Comparison of ENCODE assay signal across 1 cellular context in genomic region chr11:115409691-115410220, GRCh38.
TF ChIP-seq lines count a peak whose summit lies in the region.

No MANE protein-coding gene starts in this region.

TF ChIP-seq in HepG2, 621 proteins besides CTCF, POLR2A, EP300 and RAD21 (continued from another document and continues in another):
- TF ChIP-seq LRRFIP1 (CRISPR knock-in tag; conservative IDR thresholded peaks at IDR 0.05) (no peak), ZNF660 (CRISPR knock-in tag; IDR thresholded peaks at IDR 0.05; ENCODE audit: borderline replicate concordance, low read depth) (no peak), CENPBD1 (CRISPR knock-in tag; IDR thresholded peaks at IDR 0.05; ENCODE audit: borderline replicate concordance, low read depth) (no peak), NCOR1 (IDR thresholded peaks at IDR 0.05; ENCODE audit: borderline replicate concordance, low read length) (peak; percentile 85), NR3C1 (CRISPR knock-in tag; IDR thresholded peaks at IDR 0.05) (no peak), ZNF788 (CRISPR knock-in tag; IDR thresholded peaks at IDR 0.05; ENCODE audit: borderline replicate concordance) (peak; percentile 44; the same call in 1 of the 2 replicates), RELA (CRISPR knock-in tag; IDR thresholded peaks at IDR 0.05) (no peak), FOXJ3 (CRISPR knock-in tag; IDR thresholded peaks at IDR 0.05; ENCODE audit: borderline replicate concordance) (peak; percentile 82; the same call in 1 of the 2 replicates), ZNF770 (CRISPR knock-in tag; IDR thresholded peaks at IDR 0.05) (no peak), KMT2B (CRISPR knock-in tag; IDR thresholded peaks at IDR 0.05) (0 out of 2 replicates have a peak, but pooled peaks have one; percentile 37), TRAFD1 (CRISPR knock-in tag; IDR thresholded peaks at IDR 0.05; ENCODE audit: borderline replicate concordance) (no peak), ELF1 (CRISPR knock-in tag; IDR thresholded peaks at IDR 0.05) (peak; percentile 52), CHD4 (IDR thresholded peaks at IDR 0.05; ENCODE audit: borderline replicate concordance, low read length) (0 out of 2 replicates have a peak, but pooled peaks have one; percentile 62), PAXIP1 (CRISPR knock-in tag; conservative IDR thresholded peaks at IDR 0.05) (peak; percentile 83), HDAC2 (CRISPR knock-in tag; IDR thresholded peaks at IDR 0.05) (peak; percentile 78), DMAP1 (CRISPR knock-in tag; IDR thresholded peaks at IDR 0.05) (no peak), NAIF1 (CRISPR knock-in tag; IDR thresholded peaks at IDR 0.05; ENCODE audit: borderline replicate concordance) (0 out of 2 replicates have a peak, but pooled peaks have one; percentile 32), YEATS2 (CRISPR knock-in tag; IDR thresholded peaks at IDR 0.05; ENCODE audit: borderline replicate concordance) (no peak), ZIK1 (CRISPR knock-in tag; IDR thresholded peaks at IDR 0.05; ENCODE audit: borderline replicate concordance, low read depth) (no peak), NONO (IDR thresholded peaks at IDR 0.05) (no peak), NONO (CRISPR knock-in tag; conservative IDR thresholded peaks at IDR 0.05) (peak; percentile 22; the same call in 1 of the 2 replicates), NFIC (IDR thresholded peaks at IDR 0.05; ENCODE audit: low read length) (peak; percentile 95), PATZ1 (CRISPR knock-in tag; IDR thresholded peaks at IDR 0.05) (peak; percentile 68), ZNF451 (CRISPR knock-in tag; IDR thresholded peaks at IDR 0.05) (no peak), SMC3 (IDR thresholded peaks at IDR 0.05; ENCODE audit: low read length) (0 out of 2 replicates have a peak, but pooled peaks have one; percentile 27), RAD51 (IDR thresholded peaks at IDR 0.05; ENCODE audit: borderline replicate concordance) (no peak), ZNF737 (CRISPR knock-in tag; IDR thresholded peaks at IDR 0.05; ENCODE audit: borderline replicate concordance) (no peak), ZNF605 (CRISPR knock-in tag; IDR thresholded peaks at IDR 0.05) (no peak), SRF (IDR thresholded peaks at IDR 0.05; ENCODE audit: low read depth, low read length) (no peak), XBP1 (CRISPR knock-in tag; IDR thresholded peaks at IDR 0.05) (no peak), ZNF781 (CRISPR knock-in tag; IDR thresholded peaks at IDR 0.05; ENCODE audit: borderline replicate concordance, not compliant biosample characterization) (no peak), SP140L (CRISPR knock-in tag; IDR thresholded peaks at IDR 0.05; ENCODE audit: borderline replicate concordance) (no peak), ZNF101 (CRISPR knock-in tag; IDR thresholded peaks at IDR 0.05; ENCODE audit: borderline replicate concordance, low read depth) (no peak), GPBP1L1 (CRISPR knock-in tag; IDR thresholded peaks at IDR 0.05) (no peak), ZNF44 (CRISPR knock-in tag; IDR thresholded peaks at IDR 0.05) (no peak), ZNF501 (CRISPR knock-in tag; IDR thresholded peaks at IDR 0.05) (peak; percentile 22; the same call in 1 of the 2 replicates), SMAD3 (CRISPR knock-in tag; IDR thresholded peaks at IDR 0.05) (no peak), NR2F2 (IDR thresholded peaks at IDR 0.05; ENCODE audit: borderline replicate concordance, low read depth) (peak; percentile 73; the same call in 1 of the 2 replicates), HHEX (CRISPR knock-in tag; IDR thresholded peaks at IDR 0.05) (peak; percentile 91), RFX3 (CRISPR knock-in tag; IDR thresholded peaks at IDR 0.05) (no peak), HOXA3 (CRISPR knock-in tag; IDR thresholded peaks at IDR 0.05) (peak; percentile 69), ZBTB25 (CRISPR knock-in tag; IDR thresholded peaks at IDR 0.05) (0 out of 2 replicates have a peak, but pooled peaks have one; percentile 39), GATAD2A (CRISPR knock-in tag; IDR thresholded peaks at IDR 0.05) (peak; percentile 85), TFDP1 (CRISPR knock-in tag; IDR thresholded peaks at IDR 0.05; ENCODE audit: borderline replicate concordance) (no peak), ZNF33B (CRISPR knock-in tag; IDR thresholded peaks at IDR 0.05) (no peak), ZNF281 (CRISPR knock-in tag; IDR thresholded peaks at IDR 0.05; ENCODE audit: borderline replicate concordance) (peak; percentile 54; the same call in 1 of the 2 replicates), THAP11 (CRISPR knock-in tag; IDR thresholded peaks at IDR 0.05) (0 out of 2 replicates have a peak, but pooled peaks have one; percentile 30)
